9 cellular contexts compared by ENCODE assay signal in the genomic region with DNA sequence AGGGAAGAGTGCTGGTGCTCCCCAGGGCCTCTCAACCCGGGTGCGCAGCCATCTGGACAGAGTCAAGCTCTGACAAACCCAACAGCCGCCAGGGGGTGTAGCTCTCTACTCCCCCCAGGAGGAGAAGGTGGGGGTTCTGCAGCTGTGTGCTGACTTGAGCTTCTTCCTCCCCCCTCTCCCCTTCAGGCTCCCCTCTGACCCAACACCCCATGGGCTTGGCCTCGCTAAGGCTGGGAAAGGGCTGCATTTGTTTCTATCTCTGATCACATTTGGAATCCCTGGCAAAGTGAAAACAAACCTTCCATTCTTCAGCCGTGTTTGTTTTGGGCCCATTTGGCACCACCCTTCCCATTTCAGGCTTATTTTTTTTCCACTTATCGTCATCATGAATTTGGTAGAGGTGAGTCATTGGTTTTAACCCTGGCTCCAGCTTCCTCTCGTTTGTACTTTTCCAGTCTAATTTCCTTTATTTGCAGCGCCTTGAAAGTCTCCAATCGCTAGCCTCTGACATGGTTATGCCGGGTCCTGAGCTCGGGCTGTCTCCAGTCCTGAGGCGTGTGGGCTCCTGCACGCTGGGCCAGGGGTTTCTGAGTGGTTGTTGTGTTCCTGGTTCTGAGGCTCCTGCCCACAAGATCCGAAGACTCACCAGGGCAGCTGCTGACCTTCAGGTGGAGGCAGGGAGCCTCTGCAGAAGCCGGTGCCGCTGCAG. TPM values are rescaled to one million over a fixed set of nuclear protein-coding genes. Genes with fewer than 3 reads are reported as not detected.
DNase-seq lines count a peak whose midpoint lies in the region; ATAC-seq and TF ChIP-seq lines count a peak whose summit lies in the region.
"Had no signal": no experiment of that assay in that cellular context is flagged by ENCODE, and none has a peak within 500 bp of the region (broad histone marks: within the 10 kb centered on the region; RNA-seq: fewer than 3 reads in every experiment).

No MANE protein-coding gene starts in this region.

- no peak for TF ChIP-seq POLR2A in breast epithelium (IDR thresholded peaks at IDR 0.05)

- H3K4me1 ChIP-seq in breast epithelium (no peaks in the 10 kb centered on the region), left lung (peaks cover 5 to 24% of the 10 kb centered on the region in 2 donors), aorta (ENCODE audit: control insufficient read depth in 1 of 2, insufficient read depth in 2 of 2, low read length in 2 of 2) (no peaks in the 10 kb centered on the region)

- ATAC-seq in Right ventricle myocardium inferior (peak; percentile 93), left lung (peak; percentile 79), aorta (ENCODE audit: low FRiP score) (peak; percentile 82)

- H3K4me3 ChIP-seq in breast epithelium (peak overlapping the region in 1 of 3 donors; percentile 6), left lung (no peak overlapping the region), aorta (ENCODE audit: low read length in 2 of 2) (no peak overlapping the region)
- H3K4me3 ChIP-seq: BLaER1 treated with 17β-estradiol and CSF1 and Interleukin-3, amounts not matched to agents 10 nM and 100 nM had no signal

- peak overlapping the region; percentile 81 to 88 for H3K27ac ChIP-seq in breast epithelium
- peak overlapping the region; percentile 28 to 59 for H3K27ac ChIP-seq in left lung
- peak overlapping the region; percentile 85 to 86 for H3K27ac ChIP-seq in aorta (ENCODE audit: low read depth in 1 of 2, low read length in 2 of 2)

- H3K36me3 ChIP-seq in breast epithelium: no peaks in the 10 kb centered on the region
- H3K36me3 ChIP-seq in left lung: peaks cover 0 to 31% of the 10 kb centered on the region in 2 donors
- H3K36me3 ChIP-seq in aorta (ENCODE audit: control insufficient read depth in 1 of 2, insufficient read depth in 2 of 2, low read length in 1 of 2): no peaks in the 10 kb centered on the region

- H3K27me3 ChIP-seq in breast epithelium (no peaks in the 10 kb centered on the region), left lung (no peaks in the 10 kb centered on the region), aorta (ENCODE audit: control insufficient read depth in 1 of 2, insufficient read depth in 2 of 2, low read length in 1 of 2) (no peaks in the 10 kb centered on the region)
- H3K27me3 ChIP-seq: BLaER1 treated with 17β-estradiol and CSF1 and Interleukin-3, amounts not matched to agents 10 nM and 100 nM had no signal

- peak; percentile 73 for DNase-seq in Right ventricle myocardium inferior (ENCODE audit: missing footprints)
- no peak for DNase-seq in cardiac septum (ENCODE audit: low spot score)
- no peak for DNase-seq in breast epithelium (ENCODE audit: low spot score in 2 of 2)
- peak in 1 of 2 donors; percentile 65 for DNase-seq in left lung
- DNase-seq in aorta: peak; percentile 73 to 80
- DNase-seq in NCI-H1105 treated with DMSO at 0.1 percent for 48 hours (lab: John Stamatoyannopoulos, UW): no peak
- no peak for DNase-seq in stimulated activated CD4-positive, alpha-beta T cell treated with anti-CD3 and anti-CD28 coated beads, Interleukin-15, amount 100 ng/mL, for 24 hours
- DNase-seq in OCI-M2 (lab: John Stamatoyannopoulos, UW; ENCODE audit: unreplicated experiment): no peak

- intact Hi-C loops in Right ventricle myocardium inferior (cut with DNase I): no loop called here
- intact Hi-C loops in cardiac septum (cut with DNase I): loop anchor here (2.0 kb wide), 1 partner anchor 36 kb away; the partner anchor contains the start of gene DAP
- intact Hi-C loops in breast epithelium (cut with DNase I; ENCODE audit: low total_unique reads): no loop called here
- intact Hi-C loops in left lung (cut with DNase I): no loop called here
- intact Hi-C loops in aorta (cut with DNase I): loop anchor here in 1 of 2 donors (2.0 to 10.0 kb wide), 2 partner anchors 36 to 1440 kb away; partner anchors contain the start of gene DAP

- TF ChIP-seq CTCF in breast epithelium (IDR thresholded peaks at IDR 0.05) (no peak), left lung (IDR thresholded peaks at IDR 0.05) (no peak)

- H3K9me3 ChIP-seq in breast epithelium (no peaks in the 10 kb centered on the region), left lung (no peaks in the 10 kb centered on the region), aorta (ENCODE audit: control insufficient read depth, low read length) (no peaks in the 10 kb centered on the region)

- WGBS in aorta, 2 donors: 19 to 22% methylated on average over 16 of the region's 16 CpGs

RNA-seq across cellular contexts. Expression of gene DAP, which starts 36.1 kb away (rescaled TPM):
- total RNA-seq in Right ventricle myocardium inferior (18.7 TPM), cardiac septum (56.2 TPM), breast epithelium (10 to 100 TPM; 60.8 to 63.8 (median 61.9) TPM), left lung (100 to 1,000 TPM; 111 to 124 TPM), aorta (100 to 1,000 TPM; 117 to 122 TPM)
- polyA plus RNA-seq in aorta: 100 to 1,000 TPM; 146 to 188 TPM

Comparison
In these comparisons a context has a peak if more than half of its experiments do, and no peak if none do; other contexts are left out.
1. DNase-seq: peak in Right ventricle myocardium inferior (single experiment) and aorta (2 of 2); none in cardiac septum (single experiment), breast epithelium (0 of 2), NCI-H1105 treated with DMSO at 0.1 percent for 48 hours (single experiment), stimulated activated CD4-positive, alpha-beta T cell treated with anti-CD3 and anti-CD28 coated beads, Interleukin-15, amount 100 ng/mL, for 24 hours (single experiment) and OCI-M2 (single experiment).
2. Peak in every context shown above with its lines, with median percentiles within 50 percentile points of each other: ATAC-seq and H3K27ac ChIP-seq.